ENCODE assay signal across 17 cellular contexts in the genomic region with DNA sequence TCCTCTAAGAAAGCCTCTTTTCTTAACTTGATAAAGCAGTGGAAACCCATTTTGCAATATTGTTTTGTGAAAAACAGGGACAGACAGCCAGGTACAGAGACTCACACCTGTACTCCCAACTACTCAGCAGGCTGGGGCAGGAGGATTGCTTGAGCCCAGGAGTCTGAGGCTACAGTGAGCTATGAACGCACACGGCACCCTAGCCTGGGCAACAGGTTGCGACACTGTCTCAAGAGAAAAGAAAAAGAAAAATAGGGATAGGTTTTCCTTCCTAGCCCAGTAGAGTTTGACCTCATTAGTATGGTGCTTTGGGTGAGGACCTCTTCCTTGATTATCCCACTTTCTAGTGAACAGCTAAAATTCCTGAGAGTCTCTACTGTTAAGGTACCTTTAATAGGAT. TPM values are rescaled to one million over a fixed set of nuclear protein-coding genes. Genes with fewer than 3 reads are reported as not detected.
A peak's percentile ranks its signal among the peaks of the same experiment; 100 is the strongest.
DNase-seq lines count a peak whose midpoint lies in the region; ATAC-seq, FAIRE-seq and TF ChIP-seq lines count a peak whose summit lies in the region.
"Had no signal": no experiment of that assay in that cellular context is flagged by ENCODE, and none has a peak within 500 bp of the region (broad histone marks: within the 10 kb centered on the region; RNA-seq: fewer than 3 reads in every experiment).

No MANE protein-coding gene starts in this region.

- H2BK5ac ChIP-seq in H1 (ENCODE audit: low read depth, low read length) = no peak overlapping the region

- H3K14ac ChIP-seq in H1 (ENCODE audit: insufficient read length) = no peak overlapping the region

- CTCF ChIA-PET in HepG2 (lab: Yijun Ruan, JAX; ENCODE audit: low intra/inter-chr PET ratio, low total read pairs) (no interaction called here), PC-3 (lab: Charles Lee) (no interaction called here), H1 (lab: Charles Lee; ENCODE audit: partially characterized antibody) (interaction anchor here (1.4 kb wide), 1 partner anchor 11 kb away, joined by 4 read pairs; no protein-coding TSS in a partner anchor)

- H3K9me2 ChIP-seq in PC-3 (replicated peaks; ENCODE audit: low read length) = no peaks in the 10 kb centered on the region

- TF ChIP-seq POLR2A in HepG2 (IDR thresholded peaks at IDR 0.05; ENCODE audit: insufficient read depth in 1 of 2, low read depth in 2 of 2, low read length in 2 of 2) = no peak
- no peak for TF ChIP-seq POLR2A in right lobe of liver (IDR thresholded peaks at IDR 0.05)
- no peak for TF ChIP-seq POLR2A in H1 (IDR thresholded peaks at IDR 0.05; ENCODE audit: control extremely low read depth in 1 of 2, low read depth in 2 of 2, low read length in 2 of 2)

- intact Hi-C loops in HepG2 (cut with micrococcal nuclease; ENCODE audit: unreplicated experiment) = no loop called here
- intact Hi-C loops in right lobe of liver (cut with DNase I) = no loop called here
- intact Hi-C loops in PC-3 (cut with micrococcal nuclease) = no loop called here

- no peak overlapping the region for H3K23ac ChIP-seq in H1 (ENCODE audit: insufficient read length)

- H3K79me1 ChIP-seq in H1 (ENCODE audit: low read depth, low read length) = no peaks in the 10 kb centered on the region

- TF ChIP-seq EP300 in HepG2 (IDR thresholded peaks at IDR 0.05; ENCODE audit: low read depth in 2 of 2, low read length in 2 of 2) (no peak), HepG2 (CRISPR knock-in tag; IDR thresholded peaks at IDR 0.05; ENCODE audit: borderline replicate concordance) (no peak), H1 (IDR thresholded peaks at IDR 0.05; ENCODE audit: borderline replicate concordance in 1 of 2, low read depth in 2 of 2, low read length in 2 of 2) (no peak)

- H2BK120ac ChIP-seq in H1 (replicated peaks; ENCODE audit: low read depth, low read length) = no peak overlapping the region

- DNase-seq in HepG2 (ENCODE audit: low spot score) (no peak), right lobe of liver (no peak), PC-3 (no peak), H1 (ENCODE audit: low read depth in 1 of 2, low spot score in 2 of 2) (no peak), GDM1 (lab: John Stamatoyannopoulos, UW) (no peak), AML-193 (lab: John Stamatoyannopoulos, UW) (no peak)
- DNase-seq: 8988T; Calu3; CD8-positive, alpha-beta T cell; DMS79 treated with DMSO at 0.1 percent for 48 hours; HFFc6 had no signal

- H3K9ac ChIP-seq in HepG2 (ENCODE audit: insufficient read depth, low read depth, low read length) = no peak overlapping the region
- no peak overlapping the region for H3K9ac ChIP-seq in PC-3 (ENCODE audit: low read length)
- no peak overlapping the region for H3K9ac ChIP-seq in H1 (replicated peaks in 1 of 4; ENCODE audit: extremely low read depth in 1 of 4, low read depth in 3 of 4, low read length in 3 of 4)
- H3K9ac ChIP-seq: BLaER1 treated with 17β-estradiol and CSF1 and Interleukin-3, amounts not matched to agents 10 nM and 100 nM; KMS-11 had no signal

- H3K4me3 ChIP-seq in HepG2 (replicated peaks in 1 of 3; ENCODE audit: insufficient read depth in 1 of 3, low read depth in 2 of 3, low read length in 3 of 3) = no peak overlapping the region
- H3K4me3 ChIP-seq in right lobe of liver = no peak overlapping the region
- H3K4me3 ChIP-seq in PC-3 (ENCODE audit: low read length) = no peak overlapping the region
- no peak overlapping the region for H3K4me3 ChIP-seq in H1 (ENCODE audit: extremely low read depth in 1 of 4, insufficient read depth in 2 of 4, low read depth in 3 of 4, low read length in 4 of 4)
- H3K4me3 ChIP-seq: BLaER1 treated with 17β-estradiol and CSF1 and Interleukin-3, amounts not matched to agents 10 nM and 100 nM; HAP-1 had no signal

- ATAC-seq in HepG2 (no peak), right lobe of liver (no peak), PC-3 (no peak), GM18511 (IDR thresholded peaks at IDR 0.05; ENCODE audit: unreplicated experiment) (no peak)
- ATAC-seq: CD8-positive, alpha-beta T cell had no signal

- H2BK12ac ChIP-seq in H1 (ENCODE audit: low read depth, low read length) = no peak overlapping the region

- no peaks in the 10 kb centered on the region for H3K23me2 ChIP-seq in H1 (ENCODE audit: low read depth, low read length)

- in situ Hi-C loops in HepG2 (cut with HindIII; ENCODE audit: extremely low pct_ligation_motif_present, low pct_unique_long_range_greater_than_20kb) = no loop called here

- no peak overlapping the region for H4K91ac ChIP-seq in H1 (replicated peaks; ENCODE audit: insufficient read length, low read length)

- H3K36me3 ChIP-seq in HepG2 (replicated peaks in 1 of 2; ENCODE audit: control insufficient read depth in 1 of 2, insufficient read depth in 2 of 2, low read length in 2 of 2) (0 out of 5 replicates have a peak, but pooled peaks cover 1 to 3% of the 10 kb centered on the region in 2 experiments), right lobe of liver (peaks cover 0 to 30% (median 3%) of the 10 kb centered on the region in 4 donors), PC-3 (ENCODE audit: low read depth, low read length) (no peaks in the 10 kb centered on the region), H1 (ENCODE audit: control insufficient read depth in 2 of 4, insufficient read depth in 4 of 4, low read length in 3 of 4) (peaks cover 0 to 6% (median 0%) of the 10 kb centered on the region in 4 experiments; a peak in 1 of 8 replicates)
- H3K36me3 ChIP-seq: HAP-1 had no signal

- no peaks in the 10 kb centered on the region for H3K79me2 ChIP-seq in HepG2 (ENCODE audit: insufficient read depth, low read length)
- H3K79me2 ChIP-seq in PC-3 (ENCODE audit: low read length) = no peaks in the 10 kb centered on the region
- H3K79me2 ChIP-seq in H1 (ENCODE audit: control insufficient read depth in 1 of 2, insufficient read depth in 2 of 2, low read length in 2 of 2) = no peaks in the 10 kb centered on the region

- H2AK5ac ChIP-seq in H1 (ENCODE audit: low read depth, low read length) = no peak overlapping the region

- H2BK20ac ChIP-seq in H1 (ENCODE audit: low read length) = no peak overlapping the region

- H3F3A ChIP-seq in PC-3 (ENCODE audit: low read length, unreplicated experiment) = no peaks in the 10 kb centered on the region

- no peak overlapping the region for H3K4ac ChIP-seq in H1 (replicated peaks; ENCODE audit: insufficient read length, low read depth, low read length)

- 64% methylated on average over 3 of the region's 3 CpGs for WGBS in HepG2 (ENCODE audit: low lambda C conversion rate)
- WGBS in right lobe of liver (ENCODE audit: insufficient coverage, low coverage, low lambda C conversion rate, missing lambda C conversion rate) = 96% methylated on average over 3 of the region's 3 CpGs
- 90% methylated on average over 3 of the region's 3 CpGs; no CpG with 5 or more reads in 1 of the 2 experiments for WGBS in H1 (ENCODE audit: extremely low coverage in 1 of 2, insufficient coverage in 1 of 2, insufficient read length in 1 of 2, insufficient replicate concordance in 2 of 2, low coverage in 1 of 2, low lambda C conversion rate in 2 of 2, missing lambda C conversion rate in 1 of 2), 2 experiments

- H3K9me3 ChIP-seq in HepG2 (ENCODE audit: low read length) (no peaks in the 10 kb centered on the region), right lobe of liver (no peaks in the 10 kb centered on the region), PC-3 (ENCODE audit: low read length) (no peaks in the 10 kb centered on the region), H1 (ENCODE audit: insufficient read depth in 2 of 2, low read depth in 1 of 2, low read length in 1 of 2) (no peaks in the 10 kb centered on the region)
- H3K9me3 ChIP-seq: BLaER1 treated with 17β-estradiol and CSF1 and Interleukin-3, amounts not matched to agents 10 nM and 100 nM; HAP-1 had no signal

- no peak overlapping the region for H2BK15ac ChIP-seq in H1 (ENCODE audit: low read length)

- H3K27ac ChIP-seq in HepG2 (ENCODE audit: extremely low read length, insufficient read depth, low read length) (no peak overlapping the region), right lobe of liver (no peak overlapping the region), PC-3 (ENCODE audit: low read length) (no peak overlapping the region), H1 (ENCODE audit: low read depth, low read length) (no peak overlapping the region)
- H3K27ac ChIP-seq: BLaER1 treated with 17β-estradiol and CSF1 and Interleukin-3, amounts not matched to agents 10 nM and 100 nM; HL-60; KMS-11 had no signal

- H3K4me1 ChIP-seq in HepG2 (ENCODE audit: insufficient read depth, low read length) (no peaks in the 10 kb centered on the region), right lobe of liver (no peaks in the 10 kb centered on the region), PC-3 (ENCODE audit: insufficient read depth, low read length) (no peaks in the 10 kb centered on the region), H1 (replicated peaks in 1 of 4; ENCODE audit: control insufficient read depth in 3 of 4, insufficient read depth in 4 of 4, low read length in 3 of 4) (no peaks in the 10 kb centered on the region)

- H3K4me2 ChIP-seq in HepG2 (ENCODE audit: low read depth, low read length) (no peak overlapping the region), PC-3 (ENCODE audit: low read length) (no peak overlapping the region), H1 (ENCODE audit: insufficient read depth in 1 of 2, low read depth in 2 of 2, low read length in 2 of 2) (no peak overlapping the region)
- H3K4me2 ChIP-seq: BLaER1 treated with 17β-estradiol and CSF1 and Interleukin-3, amounts not matched to agents 10 nM and 100 nM; KMS-11 had no signal

- no peak overlapping the region for H2AFZ ChIP-seq in HepG2 (ENCODE audit: low read length)
- H2AFZ ChIP-seq in PC-3 (ENCODE audit: low read length) = no peak overlapping the region
- no peak overlapping the region for H2AFZ ChIP-seq in H1 (ENCODE audit: low read length)

- TF ChIP-seq CTCF in HepG2 (CRISPR knock-in tag; IDR thresholded peaks at IDR 0.05) (no peak), right lobe of liver (IDR thresholded peaks at IDR 0.05) (no peak), PC-3 (conservative IDR thresholded peaks at IDR 0.05; ENCODE audit: low read depth, low read length) (no peak), H1 (IDR thresholded peaks at IDR 0.05; ENCODE audit: control extremely low read depth in 1 of 3, insufficient read depth in 1 of 3, low read depth in 1 of 3, low read length in 3 of 3) (no peak)

- no peak overlapping the region for H4K8ac ChIP-seq in H1 (ENCODE audit: extremely low read depth, insufficient read depth, low read length)

- TF ChIP-seq RAD21 in HepG2 (CRISPR knock-in tag; IDR thresholded peaks at IDR 0.05) = no peak
- TF ChIP-seq RAD21 in H1 (IDR thresholded peaks at IDR 0.05 in 1 of 2, conservative IDR thresholded peaks at IDR 0.05 in 1 of 2; ENCODE audit: low read depth in 2 of 2, low read length in 2 of 2) = no peak

- no peak overlapping the region for H3K18ac ChIP-seq in H1 (ENCODE audit: extremely low read depth, low read length)

- H3K56ac ChIP-seq in H1 (replicated peaks; ENCODE audit: insufficient read length, low read depth, low read length) = no peak overlapping the region

- no TSS peak for BruUV-seq in HepG2 (replicated peaks; lab: Mats Ljungman, UMichigan)
- TSS peak; percentile 19 for BruUV-seq in PC-3 (replicated peaks; lab: Mats Ljungman, UMichigan)

- POLR2A ChIA-PET in HepG2 (lab: Yijun Ruan, JAX) = no interaction called here
- POLR2A ChIA-PET in PC-3 (lab: Charles Lee; ENCODE audit: unreplicated experiment) = interaction anchor here (0.6 kb wide), 2 partner anchors 8 to 42 kb away, joined by 3 to 5 read pairs; no protein-coding TSS in a partner anchor
- POLR2A ChIA-PET in H1 (lab: Charles Lee; ENCODE audit: partially characterized antibody) = interaction anchor here (1.0 to 1.3 kb wide), 3 partner anchors 11 to 44 kb away, joined by 3 read pairs; partner anchors contain the start of genes KLHL24 and YEATS2

- H4K5ac ChIP-seq in H1 (ENCODE audit: insufficient read length, low read depth, low read length) = no peak overlapping the region

- H3K27me3 ChIP-seq in HepG2 (ENCODE audit: control insufficient read depth in 1 of 2, insufficient read depth in 2 of 2, low read length in 2 of 2) (no peaks in the 10 kb centered on the region), right lobe of liver (no peaks in the 10 kb centered on the region), PC-3 (ENCODE audit: low read length) (no peaks in the 10 kb centered on the region), H1 (replicated peaks in 1 of 4; ENCODE audit: control insufficient read depth in 3 of 4, extremely low read depth in 1 of 4, insufficient read depth in 3 of 4, low read length in 3 of 4) (no peaks in the 10 kb centered on the region)
- H3K27me3 ChIP-seq: BLaER1 treated with 17β-estradiol and CSF1 and Interleukin-3, amounts not matched to agents 10 nM and 100 nM had no signal

- FAIRE-seq in HepG2 (lab: Jason Lieb, UNC) = no peak
- no peak for FAIRE-seq in H1 (lab: Jason Lieb, UNC)
- FAIRE-seq: GM12891 had no signal

- H4K20me1 ChIP-seq in HepG2 (ENCODE audit: insufficient read depth, low read length) (no peaks in the 10 kb centered on the region), PC-3 (ENCODE audit: low read length) (no peaks in the 10 kb centered on the region), H1 (replicated peaks in 1 of 2; ENCODE audit: control insufficient read depth in 1 of 2, insufficient read depth in 2 of 2, low read length in 2 of 2) (no peaks in the 10 kb centered on the region)

RNA-seq across cellular contexts. Expression of gene YEATS2, which starts 17.5 kb away (rescaled TPM):
- total RNA-seq in HepG2 (2016; rRNA removed; fragmentation: Illumina TruSeq; extraction: Trizol) = 16.0 and 18.6 TPM in 2 replicates
- total RNA-seq in HepG2 (2016; cell fraction: cytosol; rRNA removed; fragmentation: Illumina TruSeq; extraction: Trizol; ENCODE audit: low read depth) = 19.5 and 20.6 TPM in 2 replicates
- 15.9 and 18.0 TPM in 2 replicates for total RNA-seq in HepG2 (2016; cell fraction: insoluble cytoplasmic fraction; rRNA removed; fragmentation: Illumina TruSeq; extraction: Trizol)
- 14.2 and 15.9 TPM in 2 replicates for total RNA-seq in HepG2 (2016; cell fraction: membrane; rRNA removed; fragmentation: Illumina TruSeq; extraction: Trizol)
- total RNA-seq in HepG2 (2016; cell fraction: nucleus; rRNA removed; fragmentation: Illumina TruSeq; extraction: Trizol) = 19.0 and 21.4 TPM in 2 replicates
- 28.4 and 33.7 TPM in 2 replicates for polyA plus RNA-seq in HepG2 (2011; rRNA removed)
- 21.7 and 23.4 TPM in 2 replicates for polyA plus RNA-seq in HepG2 (2011; cell fraction: cytosol; rRNA removed)
- polyA plus RNA-seq in HepG2 (2011; cell fraction: nucleus; rRNA removed) = 31.5 and 34.8 TPM in 2 replicates
- polyA plus RNA-seq in HepG2 (2012) = 21.3 and 23.8 TPM in 2 replicates
- polyA plus RNA-seq in HepG2 (2016; cell fraction: cytosol; fragmentation: Illumina TruSeq; extraction: Trizol; ENCODE audit: low read depth) = 1.2 and 1.4 TPM in 2 replicates
- polyA plus RNA-seq in HepG2 (2016; cell fraction: insoluble cytoplasmic fraction; fragmentation: Illumina TruSeq; extraction: Trizol; ENCODE audit: low read depth) = 11.5 and 14.0 TPM in 2 replicates
- 3.2 and 3.9 TPM in 2 replicates for polyA plus RNA-seq in HepG2 (2016; cell fraction: membrane; fragmentation: Illumina TruSeq; extraction: Trizol; ENCODE audit: low read depth)
- polyA plus RNA-seq in HepG2 (2016; cell fraction: nucleus; fragmentation: Illumina TruSeq; extraction: Trizol; ENCODE audit: insufficient read depth, low read depth) = 26.1 and 26.4 TPM in 2 replicates
- 36.6 and 46.9 TPM in 2 replicates for polyA minus RNA-seq in HepG2 (2011; rRNA and poly(A)+ RNA removed; ENCODE audit: low replicate concordance)
- polyA minus RNA-seq in HepG2 (2011; cell fraction: cytosol; rRNA and poly(A)+ RNA removed) = 24.4 and 26.9 TPM in 2 replicates
- 48.4 and 51.5 TPM in 2 replicates for polyA minus RNA-seq in HepG2 (2011; cell fraction: nucleus; rRNA and poly(A)+ RNA removed)
- 10 to 100 TPM in 1 of 6 experiments, 1 to 10 TPM in 5; 3.8 to 12.1 (median 7.3) TPM for total RNA-seq in right lobe of liver
- 30.4 and 31.0 TPM in 2 replicates for total RNA-seq in PC-3 (2014; rRNA removed)
- 52.6 and 53.7 TPM in 2 replicates for total RNA-seq in H1 (2021; fragmentation: NEBNext Ultra II Directional; extraction: Animal tissue kit (Norgen Biotek cat#: 25700))
- polyA plus RNA-seq in H1 (2011; rRNA removed) = 35.3 and 36.5 TPM in 2 replicates
- polyA plus RNA-seq in H1 (2011; cell fraction: cytosol; rRNA removed) = 40.1 TPM
- 55.8 TPM for polyA plus RNA-seq in H1 (2011; cell fraction: nucleus; rRNA removed)
- 31.8 to 37.2 TPM (median 34.0 TPM) in 4 replicates for polyA plus RNA-seq in H1 (2012, experiment 1 of 2)
- polyA plus RNA-seq in H1 (2012, experiment 2 of 2) = 3.2 TPM
- polyA plus RNA-seq in H1 (2013, experiment 1 of 2) = 33.4 TPM
- polyA plus RNA-seq in H1 (2013, experiment 2 of 2) = 32.6 TPM
- 59.1 and 61.9 TPM in 2 replicates for polyA minus RNA-seq in H1 (2011; rRNA and poly(A)+ RNA removed)
- 36.7 TPM for polyA minus RNA-seq in H1 (2011; cell fraction: cytosol; rRNA and poly(A)+ RNA removed)
- polyA minus RNA-seq in H1 (2011; cell fraction: nucleus; rRNA and poly(A)+ RNA removed) = 64.0 TPM

RNA-seq across cellular contexts. Expression of gene KLHL24, which starts 44.6 kb away (rescaled TPM):
- 6.9 and 9.7 TPM in 2 replicates for total RNA-seq in HepG2 (2016; rRNA removed; fragmentation: Illumina TruSeq; extraction: Trizol)
- 11.6 and 15.1 TPM in 2 replicates for total RNA-seq in HepG2 (2016; cell fraction: cytosol; rRNA removed; fragmentation: Illumina TruSeq; extraction: Trizol; ENCODE audit: low read depth)
- 8.5 and 8.6 TPM in 2 replicates for total RNA-seq in HepG2 (2016; cell fraction: insoluble cytoplasmic fraction; rRNA removed; fragmentation: Illumina TruSeq; extraction: Trizol)
- 9.2 and 10.3 TPM in 2 replicates for total RNA-seq in HepG2 (2016; cell fraction: membrane; rRNA removed; fragmentation: Illumina TruSeq; extraction: Trizol)
- 5.4 and 6.2 TPM in 2 replicates for total RNA-seq in HepG2 (2016; cell fraction: nucleus; rRNA removed; fragmentation: Illumina TruSeq; extraction: Trizol)
- polyA plus RNA-seq in HepG2 (2011; rRNA removed) = 10.6 and 15.7 TPM in 2 replicates
- polyA plus RNA-seq in HepG2 (2011; cell fraction: cytosol; rRNA removed) = 8.3 and 9.8 TPM in 2 replicates
- polyA plus RNA-seq in HepG2 (2011; cell fraction: nucleus; rRNA removed) = 9.9 and 12.1 TPM in 2 replicates
- 13.0 and 13.1 TPM in 2 replicates for polyA plus RNA-seq in HepG2 (2012)
- polyA plus RNA-seq in HepG2 (2016; cell fraction: cytosol; fragmentation: Illumina TruSeq; extraction: Trizol; ENCODE audit: low read depth) = 0.10 and 0.40 TPM in 2 replicates
- 2.8 and 3.4 TPM in 2 replicates for polyA plus RNA-seq in HepG2 (2016; cell fraction: insoluble cytoplasmic fraction; fragmentation: Illumina TruSeq; extraction: Trizol; ENCODE audit: low read depth)
- 0.24 and 0.30 TPM in 2 replicates for polyA plus RNA-seq in HepG2 (2016; cell fraction: membrane; fragmentation: Illumina TruSeq; extraction: Trizol; ENCODE audit: low read depth)
- 3.4 and 3.9 TPM in 2 replicates for polyA plus RNA-seq in HepG2 (2016; cell fraction: nucleus; fragmentation: Illumina TruSeq; extraction: Trizol; ENCODE audit: insufficient read depth, low read depth)
- polyA minus RNA-seq in HepG2 (2011; rRNA and poly(A)+ RNA removed; ENCODE audit: low replicate concordance) = 23.4 and 23.9 TPM in 2 replicates
- polyA minus RNA-seq in HepG2 (2011; cell fraction: cytosol; rRNA and poly(A)+ RNA removed) = 43.8 and 44.7 TPM in 2 replicates
- polyA minus RNA-seq in HepG2 (2011; cell fraction: nucleus; rRNA and poly(A)+ RNA removed) = 41.3 and 48.2 TPM in 2 replicates
- 10 to 100 TPM; 26.3 to 43.9 (median 32.0) TPM for total RNA-seq in right lobe of liver
- total RNA-seq in PC-3 (2014; rRNA removed) = 7.4 and 10.0 TPM in 2 replicates
- 33.5 and 36.2 TPM in 2 replicates for total RNA-seq in H1 (2021; fragmentation: NEBNext Ultra II Directional; extraction: Animal tissue kit (Norgen Biotek cat#: 25700))
- 11.2 and 12.5 TPM in 2 replicates for polyA plus RNA-seq in H1 (2011; rRNA removed)
- 14.2 TPM for polyA plus RNA-seq in H1 (2011; cell fraction: cytosol; rRNA removed)
- 7.8 TPM for polyA plus RNA-seq in H1 (2011; cell fraction: nucleus; rRNA removed)
- 11.8 to 14.7 TPM (median 12.9 TPM) in 4 replicates for polyA plus RNA-seq in H1 (2012, experiment 1 of 2)
- polyA plus RNA-seq in H1 (2012, experiment 2 of 2) = 2.4 TPM
- 10.6 TPM for polyA plus RNA-seq in H1 (2013, experiment 1 of 2)
- 9.7 TPM for polyA plus RNA-seq in H1 (2013, experiment 2 of 2)
- polyA minus RNA-seq in H1 (2011; rRNA and poly(A)+ RNA removed) = 66.1 and 75.7 TPM in 2 replicates
- 33.3 TPM for polyA minus RNA-seq in H1 (2011; cell fraction: cytosol; rRNA and poly(A)+ RNA removed)
- 57.9 TPM for polyA minus RNA-seq in H1 (2011; cell fraction: nucleus; rRNA and poly(A)+ RNA removed)

Comparison
In these comparisons a context has a peak if more than half of its experiments do, and no peak if none do; other contexts are left out.
1. Of the 41 proteins assayed by ChIP-seq in both HepG2 and H1: peak only in HepG2: none; only in H1: CEBPB; in both: none; in neither: 40.